In genomic region chr4:169332595-169332994, GRCh38 we compare ENCODE assay signal across 17 cellular contexts.
A peak's percentile ranks its signal among the peaks of the same experiment; 100 is the strongest.
DNase-seq lines count a peak whose midpoint lies in the region; ATAC-seq and TF ChIP-seq lines count a peak whose summit lies in the region.
"Had no signal": no experiment of that assay in that cellular context is flagged by ENCODE, and none has a peak within 500 bp of the region (broad histone marks: within the 10 kb centered on the region; RNA-seq: fewer than 3 reads in every experiment).

No MANE protein-coding gene starts in this region.

- peaks cover 0 to 12% of the 10 kb centered on the region in 2 experiments; a peak in 2 of 4 replicates for H3K4me1 ChIP-seq in HCT116 (ENCODE audit: control insufficient read depth in 1 of 2, insufficient read depth in 2 of 2, low read length in 2 of 2)
- no peaks in the 10 kb centered on the region for H3K4me1 ChIP-seq in esophagus muscularis mucosa
- no peaks in the 10 kb centered on the region for H3K4me1 ChIP-seq in tibial artery

- no peak overlapping the region for H3K9ac ChIP-seq in HCT116 (ENCODE audit: low read length)
- H3K9ac ChIP-seq: BLaER1 had no signal

- H3K27me3 ChIP-seq in HCT116 (ENCODE audit: insufficient read depth, low read length) (no peaks in the 10 kb centered on the region), esophagus muscularis mucosa (no peaks in the 10 kb centered on the region), tibial artery (no peaks in the 10 kb centered on the region)
- H3K27me3 ChIP-seq: BLaER1 had no signal

- RAD21 ChIA-PET in HCT116 (lab: Charles Lee; ENCODE audit: low non-redundant PET in 1 of 2, low total read pairs in 2 of 2, uncharacterized antibody in 2 of 2, unreplicated experiment in 2 of 2): no interaction called here

- no peak overlapping the region for H3K4me2 ChIP-seq in HCT116 (ENCODE audit: low read length)
- H3K4me2 ChIP-seq: BLaER1, GM23338 had no signal

- H4K20me1 ChIP-seq in HCT116 (ENCODE audit: insufficient read depth): no peaks in the 10 kb centered on the region
- H4K20me1 ChIP-seq: BLaER1 had no signal

- no peak for TF ChIP-seq CTCF in HCT116 (IDR thresholded peaks at IDR 0.05 in 2 of 3, conservative IDR thresholded peaks at IDR 0.05 in 1 of 3; ENCODE audit: borderline replicate concordance in 1 of 3, insufficient read depth in 1 of 3, low read depth in 2 of 3, low read length in 2 of 3)
- TF ChIP-seq CTCF in esophagus muscularis mucosa (IDR thresholded peaks at IDR 0.05): no peak
- TF ChIP-seq CTCF in tibial artery (IDR thresholded peaks at IDR 0.05): no peak

- TF ChIP-seq RAD21 in HCT116 (IDR thresholded peaks at IDR 0.05; ENCODE audit: low read depth): no peak

- no peaks in the 10 kb centered on the region for H3K9me2 ChIP-seq in HCT116 (ENCODE audit: insufficient read depth)

- TF ChIP-seq POLR2A in HCT116 (IDR thresholded peaks at IDR 0.05; ENCODE audit: borderline replicate concordance, extremely low read depth, insufficient read depth, insufficient read length): no peak
- no peak for TF ChIP-seq POLR2A in esophagus muscularis mucosa (IDR thresholded peaks at IDR 0.05; ENCODE audit: low read depth)

- H3K9me3 ChIP-seq in HCT116 (ENCODE audit: control insufficient read depth in 1 of 2, insufficient read depth in 1 of 2, low read depth in 1 of 2, low read length in 2 of 2) (no peaks in the 10 kb centered on the region), esophagus muscularis mucosa (no peaks in the 10 kb centered on the region), tibial artery (no peaks in the 10 kb centered on the region)

- no peak for TF ChIP-seq EP300 in esophagus muscularis mucosa (IDR thresholded peaks at IDR 0.05)

- H3K36me3 ChIP-seq in HCT116 (ENCODE audit: control insufficient read depth in 1 of 2, insufficient read depth in 2 of 2, low read length in 2 of 2) (no peaks in the 10 kb centered on the region), esophagus muscularis mucosa (no peaks in the 10 kb centered on the region), tibial artery (no peaks in the 10 kb centered on the region)
- H3K36me3 ChIP-seq: BLaER1 had no signal

- DNase-seq in HCT116 (ENCODE audit: low read depth, low spot score) (no peak), dermis blood vessel endothelial cell (peak; percentile 34), esophagus muscularis mucosa (ENCODE audit: extremely low spot score) (peak; percentile 53), SW480 (ENCODE audit: low spot score) (no peak), tibial artery (no peak), mesenteric fat pad (ENCODE audit: low spot score) (no peak)
- DNase-seq: CD4-positive, alpha-beta T cell; CD8-positive, alpha-beta memory T cell; DMS 273 treated with DMSO at 0.1 percent for 48 hours; DMS79; EL; GDM1; H9 had no signal

- H2AFZ ChIP-seq in HCT116 (ENCODE audit: low read depth, low read length, poor library complexity, severe bottlenecking): peak overlapping the region; percentile 74

- 77% methylated on average over 3 of the region's 3 CpGs for WGBS in esophagus muscularis mucosa

- BruUV-seq in HCT116 (replicated peaks; lab: Mats Ljungman, UMichigan): no TSS peak

- H3K27ac ChIP-seq in HCT116 (ENCODE audit: low read depth, low read length) (no peak overlapping the region), esophagus muscularis mucosa (replicated peaks in 1 of 4) (no peak overlapping the region), tibial artery (no peak overlapping the region)
- H3K27ac ChIP-seq: 22Rv1, BLaER1 had no signal

- ATAC-seq in HCT116: no peak
- ATAC-seq: GM12878, GM23338 had no signal

- H3K4me3 ChIP-seq in HCT116 (replicated peaks in 1 of 2; ENCODE audit: low read depth in 1 of 2, low read length in 2 of 2) (no peak overlapping the region), esophagus muscularis mucosa (no peak overlapping the region), tibial artery (no peak overlapping the region)
- H3K4me3 ChIP-seq: BLaER1, GM12878, GM23338 had no signal

- no peaks in the 10 kb centered on the region for H3K79me2 ChIP-seq in HCT116 (ENCODE audit: insufficient read depth, low read length)

- intact Hi-C loops in HCT116 (cut with micrococcal nuclease) (no loop called here), esophagus muscularis mucosa (cut with DNase I) (no loop called here), tibial artery (cut with DNase I; ENCODE audit: low total_unique reads) (no loop called here)

- POLR2A ChIA-PET in HCT116 (lab: Charles Lee): no interaction called here

- CTCF ChIA-PET in HCT116 (lab: Charles Lee): no interaction called here

TF ChIP-seq in HCT116, 20 proteins besides CTCF, POLR2A, EP300 and RAD21:
- TF ChIP-seq TCF7L2 (IDR thresholded peaks at IDR 0.05; ENCODE audit: borderline replicate concordance, extremely low read depth, insufficient read depth, insufficient read length) (no peak), FOSL1 (IDR thresholded peaks at IDR 0.05; ENCODE audit: low read depth) (no peak), JUND (IDR thresholded peaks at IDR 0.05) (no peak), ELF1 (IDR thresholded peaks at IDR 0.05; ENCODE audit: borderline replicate concordance, low read depth) (no peak), CEBPB (IDR thresholded peaks at IDR 0.05; ENCODE audit: low read depth) (no peak), REST (IDR thresholded peaks at IDR 0.05; ENCODE audit: low read depth) (no peak)

Comparison
In these comparisons a context has a peak if more than half of its experiments do, and no peak if none do; other contexts are left out.
1. DNase-seq: peak in dermis blood vessel endothelial cell (single experiment) and esophagus muscularis mucosa (single experiment); none in HCT116 (single experiment), SW480 (single experiment), tibial artery (0 of 2) and mesenteric fat pad (single experiment).